In genomic region chr7:142956951-142957623, GRCh38 we compare ENCODE assay signal across 1 cellular context.
TF ChIP-seq lines count a peak whose summit lies in the region.

No MANE protein-coding gene starts in this region.

TF ChIP-seq in K562, 482 proteins besides CTCF, POLR2A, EP300 and RAD21 (continued from another document and continues in another):
- no peak for TF ChIP-seq DEAF1 (CRISPR knock-in tag; IDR thresholded peaks at IDR 0.05)
- TF ChIP-seq, protein P1, sequence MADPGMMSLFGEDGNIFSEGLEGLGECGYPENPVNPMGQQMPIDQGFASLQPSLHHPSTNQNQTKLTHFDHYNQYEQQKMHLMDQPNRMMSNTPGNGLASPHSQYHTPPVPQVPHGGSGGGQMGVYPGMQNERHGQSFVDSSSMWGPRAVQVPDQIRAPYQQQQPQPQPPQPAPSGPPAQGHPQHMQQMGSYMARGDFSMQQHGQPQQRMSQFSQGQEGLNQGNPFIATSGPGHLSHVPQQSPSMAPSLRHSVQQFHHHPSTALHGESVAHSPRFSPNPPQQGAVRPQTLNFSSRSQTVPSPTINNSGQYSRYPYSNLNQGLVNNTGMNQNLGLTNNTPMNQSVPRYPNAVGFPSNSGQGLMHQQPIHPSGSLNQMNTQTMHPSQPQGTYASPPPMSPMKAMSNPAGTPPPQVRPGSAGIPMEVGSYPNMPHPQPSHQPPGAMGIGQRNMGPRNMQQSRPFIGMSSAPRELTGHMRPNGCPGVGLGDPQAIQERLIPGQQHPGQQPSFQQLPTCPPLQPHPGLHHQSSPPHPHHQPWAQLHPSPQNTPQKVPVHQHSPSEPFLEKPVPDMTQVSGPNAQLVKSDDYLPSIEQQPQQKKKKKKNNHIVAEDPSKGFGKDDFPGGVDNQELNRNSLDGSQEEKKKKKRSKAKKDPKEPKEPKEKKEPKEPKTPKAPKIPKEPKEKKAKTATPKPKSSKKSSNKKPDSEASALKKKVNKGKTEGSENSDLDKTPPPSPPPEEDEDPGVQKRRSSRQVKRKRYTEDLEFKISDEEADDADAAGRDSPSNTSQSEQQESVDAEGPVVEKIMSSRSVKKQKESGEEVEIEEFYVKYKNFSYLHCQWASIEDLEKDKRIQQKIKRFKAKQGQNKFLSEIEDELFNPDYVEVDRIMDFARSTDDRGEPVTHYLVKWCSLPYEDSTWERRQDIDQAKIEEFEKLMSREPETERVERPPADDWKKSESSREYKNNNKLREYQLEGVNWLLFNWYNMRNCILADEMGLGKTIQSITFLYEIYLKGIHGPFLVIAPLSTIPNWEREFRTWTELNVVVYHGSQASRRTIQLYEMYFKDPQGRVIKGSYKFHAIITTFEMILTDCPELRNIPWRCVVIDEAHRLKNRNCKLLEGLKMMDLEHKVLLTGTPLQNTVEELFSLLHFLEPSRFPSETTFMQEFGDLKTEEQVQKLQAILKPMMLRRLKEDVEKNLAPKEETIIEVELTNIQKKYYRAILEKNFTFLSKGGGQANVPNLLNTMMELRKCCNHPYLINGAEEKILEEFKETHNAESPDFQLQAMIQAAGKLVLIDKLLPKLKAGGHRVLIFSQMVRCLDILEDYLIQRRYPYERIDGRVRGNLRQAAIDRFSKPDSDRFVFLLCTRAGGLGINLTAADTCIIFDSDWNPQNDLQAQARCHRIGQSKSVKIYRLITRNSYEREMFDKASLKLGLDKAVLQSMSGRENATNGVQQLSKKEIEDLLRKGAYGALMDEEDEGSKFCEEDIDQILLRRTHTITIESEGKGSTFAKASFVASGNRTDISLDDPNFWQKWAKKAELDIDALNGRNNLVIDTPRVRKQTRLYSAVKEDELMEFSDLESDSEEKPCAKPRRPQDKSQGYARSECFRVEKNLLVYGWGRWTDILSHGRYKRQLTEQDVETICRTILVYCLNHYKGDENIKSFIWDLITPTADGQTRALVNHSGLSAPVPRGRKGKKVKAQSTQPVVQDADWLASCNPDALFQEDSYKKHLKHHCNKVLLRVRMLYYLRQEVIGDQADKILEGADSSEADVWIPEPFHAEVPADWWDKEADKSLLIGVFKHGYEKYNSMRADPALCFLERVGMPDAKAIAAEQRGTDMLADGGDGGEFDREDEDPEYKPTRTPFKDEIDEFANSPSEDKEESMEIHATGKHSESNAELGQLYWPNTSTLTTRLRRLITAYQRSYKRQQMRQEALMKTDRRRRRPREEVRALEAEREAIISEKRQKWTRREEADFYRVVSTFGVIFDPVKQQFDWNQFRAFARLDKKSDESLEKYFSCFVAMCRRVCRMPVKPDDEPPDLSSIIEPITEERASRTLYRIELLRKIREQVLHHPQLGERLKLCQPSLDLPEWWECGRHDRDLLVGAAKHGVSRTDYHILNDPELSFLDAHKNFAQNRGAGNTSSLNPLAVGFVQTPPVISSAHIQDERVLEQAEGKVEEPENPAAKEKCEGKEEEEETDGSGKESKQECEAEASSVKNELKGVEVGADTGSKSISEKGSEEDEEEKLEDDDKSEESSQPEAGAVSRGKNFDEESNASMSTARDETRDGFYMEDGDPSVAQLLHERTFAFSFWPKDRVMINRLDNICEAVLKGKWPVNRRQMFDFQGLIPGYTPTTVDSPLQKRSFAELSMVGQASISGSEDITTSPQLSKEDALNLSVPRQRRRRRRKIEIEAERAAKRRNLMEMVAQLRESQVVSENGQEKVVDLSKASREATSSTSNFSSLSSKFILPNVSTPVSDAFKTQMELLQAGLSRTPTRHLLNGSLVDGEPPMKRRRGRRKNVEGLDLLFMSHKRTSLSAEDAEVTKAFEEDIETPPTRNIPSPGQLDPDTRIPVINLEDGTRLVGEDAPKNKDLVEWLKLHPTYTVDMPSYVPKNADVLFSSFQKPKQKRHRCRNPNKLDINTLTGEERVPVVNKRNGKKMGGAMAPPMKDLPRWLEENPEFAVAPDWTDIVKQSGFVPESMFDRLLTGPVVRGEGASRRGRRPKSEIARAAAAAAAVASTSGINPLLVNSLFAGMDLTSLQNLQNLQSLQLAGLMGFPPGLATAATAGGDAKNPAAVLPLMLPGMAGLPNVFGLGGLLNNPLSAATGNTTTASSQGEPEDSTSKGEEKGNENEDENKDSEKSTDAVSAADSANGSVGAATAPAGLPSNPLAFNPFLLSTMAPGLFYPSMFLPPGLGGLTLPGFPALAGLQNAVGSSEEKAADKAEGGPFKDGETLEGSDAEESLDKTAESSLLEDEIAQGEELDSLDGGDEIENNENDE (IDR thresholded peaks at IDR 0.05; ENCODE audit: low read depth, low read length), result no peak
- TF ChIP-seq, protein P2, sequence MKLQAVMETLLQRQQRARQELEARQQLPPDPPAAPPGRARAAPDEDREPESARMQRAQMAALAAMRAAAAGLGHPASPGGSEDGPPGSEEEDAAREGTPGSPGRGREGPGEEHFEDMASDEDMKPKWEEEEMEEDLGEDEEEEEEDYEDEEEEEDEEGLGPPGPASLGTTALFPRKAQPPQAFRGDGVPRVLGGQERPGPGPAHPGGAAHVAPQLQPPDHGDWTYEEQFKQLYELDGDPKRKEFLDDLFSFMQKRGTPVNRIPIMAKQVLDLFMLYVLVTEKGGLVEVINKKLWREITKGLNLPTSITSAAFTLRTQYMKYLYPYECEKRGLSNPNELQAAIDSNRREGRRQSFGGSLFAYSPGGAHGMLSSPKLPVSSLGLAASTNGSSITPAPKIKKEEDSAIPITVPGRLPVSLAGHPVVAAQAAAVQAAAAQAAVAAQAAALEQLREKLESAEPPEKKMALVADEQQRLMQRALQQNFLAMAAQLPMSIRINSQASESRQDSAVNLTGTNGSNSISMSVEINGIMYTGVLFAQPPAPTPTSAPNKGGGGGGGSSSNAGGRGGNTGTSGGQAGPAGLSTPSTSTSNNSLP (IDR thresholded peaks at IDR 0.05; ENCODE audit: borderline replicate concordance, low read depth, low read length), result no peak
- no peak for TF ChIP-seq ETV1 (tag; conservative IDR thresholded peaks at IDR 0.05; ENCODE audit: low read depth)
- no peak for TF ChIP-seq ZFP1 (CRISPR knock-in tag; IDR thresholded peaks at IDR 0.05)
- TF ChIP-seq ZBTB17 (CRISPR knock-in tag; IDR thresholded peaks at IDR 0.05), result no peak
- TF ChIP-seq SP1 (CRISPR knock-in tag; IDR thresholded peaks at IDR 0.05), result no peak
- TF ChIP-seq, protein P3, sequence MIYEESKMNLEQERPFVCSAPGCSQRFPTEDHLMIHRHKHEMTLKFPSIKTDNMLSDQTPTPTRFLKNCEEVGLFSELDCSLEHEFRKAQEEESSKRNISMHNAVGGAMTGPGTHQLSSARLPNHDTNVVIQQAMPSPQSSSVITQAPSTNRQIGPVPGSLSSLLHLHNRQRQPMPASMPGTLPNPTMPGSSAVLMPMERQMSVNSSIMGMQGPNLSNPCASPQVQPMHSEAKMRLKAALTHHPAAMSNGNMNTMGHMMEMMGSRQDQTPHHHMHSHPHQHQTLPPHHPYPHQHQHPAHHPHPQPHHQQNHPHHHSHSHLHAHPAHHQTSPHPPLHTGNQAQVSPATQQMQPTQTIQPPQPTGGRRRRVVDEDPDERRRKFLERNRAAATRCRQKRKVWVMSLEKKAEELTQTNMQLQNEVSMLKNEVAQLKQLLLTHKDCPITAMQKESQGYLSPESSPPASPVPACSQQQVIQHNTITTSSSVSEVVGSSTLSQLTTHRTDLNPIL (CRISPR knock-in tag; IDR thresholded peaks at IDR 0.05), result no peak
- TF ChIP-seq EP400 (IDR thresholded peaks at IDR 0.05), result peak; percentile 31; the same call in 1 of the 2 replicates
- TF ChIP-seq SRSF7 (optimal IDR thresholded peaks at IDR 0.05; ENCODE audit: low read depth, low read length), result no peak
- no peak for TF ChIP-seq ZNF232 (CRISPR knock-in tag; IDR thresholded peaks at IDR 0.05)
- TF ChIP-seq, protein P4, sequence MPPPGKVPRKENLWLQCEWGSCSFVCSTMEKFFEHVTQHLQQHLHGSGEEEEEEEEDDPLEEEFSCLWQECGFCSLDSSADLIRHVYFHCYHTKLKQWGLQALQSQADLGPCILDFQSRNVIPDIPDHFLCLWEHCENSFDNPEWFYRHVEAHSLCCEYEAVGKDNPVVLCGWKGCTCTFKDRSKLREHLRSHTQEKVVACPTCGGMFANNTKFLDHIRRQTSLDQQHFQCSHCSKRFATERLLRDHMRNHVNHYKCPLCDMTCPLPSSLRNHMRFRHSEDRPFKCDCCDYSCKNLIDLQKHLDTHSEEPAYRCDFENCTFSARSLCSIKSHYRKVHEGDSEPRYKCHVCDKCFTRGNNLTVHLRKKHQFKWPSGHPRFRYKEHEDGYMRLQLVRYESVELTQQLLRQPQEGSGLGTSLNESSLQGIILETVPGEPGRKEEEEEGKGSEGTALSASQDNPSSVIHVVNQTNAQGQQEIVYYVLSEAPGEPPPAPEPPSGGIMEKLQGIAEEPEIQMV (tag; conservative IDR thresholded peaks at IDR 0.05; ENCODE audit: low read depth), result no peak
- TF ChIP-seq NRF1 (conservative IDR thresholded peaks at IDR 0.05 in 1 of 2, IDR thresholded peaks at IDR 0.05 in 1 of 2), result no peak
- no peak for TF ChIP-seq CCAR2 (IDR thresholded peaks at IDR 0.05; ENCODE audit: low read depth, low read length)
- TF ChIP-seq AFF1 (IDR thresholded peaks at IDR 0.05; ENCODE audit: low read depth in 1 of 2, partially characterized antibody in 2 of 2), result no peak
- TF ChIP-seq CTBP1 (IDR thresholded peaks at IDR 0.05; ENCODE audit: borderline replicate concordance), result peak; percentile 89
- TF ChIP-seq MBD1 (CRISPR knock-in tag; IDR thresholded peaks at IDR 0.05), result no peak
- no peak for TF ChIP-seq XRCC5 (IDR thresholded peaks at IDR 0.05; ENCODE audit: low read depth, low read length)
- no peak for TF ChIP-seq ZNF609 (CRISPR knock-in tag; IDR thresholded peaks at IDR 0.05; ENCODE audit: borderline replicate concordance)
- TF ChIP-seq SIRT6 (IDR thresholded peaks at IDR 0.05; ENCODE audit: low read depth, low read length), result no peak
